ENCODE assay signal across 8 cellular contexts in the genomic region with DNA sequence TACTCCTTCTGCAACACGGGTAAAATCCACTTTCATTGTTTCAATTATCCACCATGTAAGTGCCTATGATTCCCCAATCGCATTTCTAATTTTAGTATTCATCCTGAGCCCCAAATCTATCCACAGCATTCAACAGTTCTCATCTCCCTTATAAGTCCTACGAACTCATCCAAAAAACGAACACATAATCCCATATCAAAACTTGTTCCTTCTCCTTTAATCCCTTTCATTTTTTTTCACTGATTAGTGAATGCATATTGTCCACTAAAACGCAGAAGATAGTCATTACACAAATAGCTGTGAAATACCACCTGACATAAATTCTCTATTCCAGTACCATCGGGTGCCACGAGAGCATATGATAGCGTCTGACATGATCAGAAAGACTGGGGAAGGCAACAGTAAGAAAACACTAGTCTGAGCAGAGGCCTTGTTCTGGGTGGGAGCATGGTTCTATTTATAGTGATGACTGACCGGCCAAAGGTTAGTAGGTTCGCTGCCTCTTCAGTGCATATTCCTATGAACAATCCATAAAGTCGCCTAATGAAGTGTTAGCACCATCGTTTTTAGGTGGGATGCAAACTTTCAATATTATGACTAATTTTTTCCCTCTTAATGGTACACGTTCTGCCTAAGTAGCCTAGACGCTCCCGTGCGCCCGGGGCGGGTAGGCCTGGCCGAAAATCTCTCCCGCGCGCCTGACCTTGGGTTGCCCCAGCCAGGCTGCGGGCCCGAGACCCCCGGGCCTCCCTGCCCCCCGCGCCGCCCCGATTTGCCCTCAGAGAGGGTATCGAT. TPM values are rescaled to one million over a fixed set of nuclear protein-coding genes. Genes with fewer than 3 reads are reported as not detected.
A peak's percentile ranks its signal among the peaks of the same experiment; 100 is the strongest.
DNase-seq lines count a peak whose midpoint lies in the region; ATAC-seq, FAIRE-seq and TF ChIP-seq lines count a peak whose summit lies in the region.

No MANE protein-coding gene starts in this region.

- H3K9ac ChIP-seq in H1 (replicated peaks in 1 of 4; ENCODE audit: extremely low read depth in 1 of 4, low read depth in 3 of 4, low read length in 3 of 4): peak overlapping the region; percentile 74 to 100 (median 91)

- WGBS in H1 (ENCODE audit: extremely low coverage in 1 of 2, insufficient coverage in 1 of 2, insufficient read length in 1 of 2, insufficient replicate concordance in 2 of 2, low coverage in 1 of 2, low lambda C conversion rate in 2 of 2, missing lambda C conversion rate in 1 of 2), 2 experiments: 15 to 100% methylated on average over 2 to 29 of the region's 30 CpGs
- WGBS in suprapubic skin: 3% methylated on average over 27 of the region's 30 CpGs

- peaks cover 8% of the 10 kb centered on the region; the same call in 1 of the 2 replicates for H3K79me1 ChIP-seq in H1 (ENCODE audit: low read depth, low read length)

- H4K20me1 ChIP-seq in DOHH2 (ENCODE audit: control insufficient read depth, insufficient read depth, low read depth, low read length): 0 out of 2 replicates have a peak, but pooled peaks cover 7% of the 10 kb centered on the region
- H4K20me1 ChIP-seq in H1 (replicated peaks in 1 of 2; ENCODE audit: control insufficient read depth in 1 of 2, insufficient read depth in 2 of 2, low read length in 2 of 2): peaks cover 0 to 3% of the 10 kb centered on the region in 2 experiments

- no peak overlapping the region for H3K18ac ChIP-seq in H1 (ENCODE audit: extremely low read depth, low read length)

- H3K56ac ChIP-seq in H1 (replicated peaks; ENCODE audit: insufficient read length, low read depth, low read length): peak overlapping the region; percentile 14

- peaks cover 46% of the 10 kb centered on the region for H3K4me1 ChIP-seq in DOHH2 (ENCODE audit: control insufficient read depth, low read length)
- peaks cover 0 to 8% (median 0%) of the 10 kb centered on the region in 4 experiments; a peak in 2 of 7 replicates for H3K4me1 ChIP-seq in H1 (replicated peaks in 1 of 4; ENCODE audit: control insufficient read depth in 3 of 4, insufficient read depth in 4 of 4, low read length in 3 of 4)
- peaks cover 38% of the 10 kb centered on the region for H3K4me1 ChIP-seq in suprapubic skin

- no peak overlapping the region for H4K91ac ChIP-seq in H1 (replicated peaks; ENCODE audit: insufficient read length, low read length)

- ATAC-seq in GM21360 (IDR thresholded peaks at IDR 0.05; ENCODE audit: unreplicated experiment) (peak; percentile 10), HG03095 (IDR thresholded peaks at IDR 0.05; ENCODE audit: unreplicated experiment) (no peak)

- H3F3A ChIP-seq in DOHH2 (ENCODE audit: control insufficient read depth, insufficient read depth): peaks cover 6% of the 10 kb centered on the region; the same call in 1 of the 2 replicates

- no peak overlapping the region for H3K23ac ChIP-seq in H1 (ENCODE audit: insufficient read length)

- CTCF ChIA-PET in H1 (lab: Charles Lee; ENCODE audit: partially characterized antibody): interaction anchor here (0.7 to 1.8 kb wide), 5 partner anchors 26 to 128 kb away, joined by 3 to 10 read pairs (median 4); no protein-coding TSS in a partner anchor

- H3K27me3 ChIP-seq in DOHH2 (ENCODE audit: control insufficient read depth, low read length) (no peaks in the 10 kb centered on the region), H1 (replicated peaks in 1 of 4; ENCODE audit: control insufficient read depth in 3 of 4, extremely low read depth in 1 of 4, insufficient read depth in 3 of 4, low read length in 3 of 4) (no peaks in the 10 kb centered on the region), suprapubic skin (no peaks in the 10 kb centered on the region)

- H3K79me2 ChIP-seq in DOHH2 (ENCODE audit: control insufficient read depth, low read length): peaks cover 93% of the 10 kb centered on the region
- peaks cover 6 to 78% of the 10 kb centered on the region in 2 experiments for H3K79me2 ChIP-seq in H1 (ENCODE audit: control insufficient read depth in 1 of 2, insufficient read depth in 2 of 2, low read length in 2 of 2)

- no peak overlapping the region for H2BK5ac ChIP-seq in H1 (ENCODE audit: low read depth, low read length)

- POLR2A ChIA-PET in H1 (lab: Charles Lee; ENCODE audit: partially characterized antibody): interaction anchor here (0.6 to 3.2 kb wide), 13 partner anchors 9 to 264 kb away, joined by 3 to 31 read pairs (median 5); a partner anchor contains a TSS

- H3K27ac ChIP-seq in DOHH2 (ENCODE audit: low read depth, low read length) (peak overlapping the region; percentile 95), H1 (ENCODE audit: low read depth, low read length) (peak overlapping the region; percentile 43; the same call in 1 of the 2 replicates), suprapubic skin (peak overlapping the region; percentile 99)

- FAIRE-seq in H1 (lab: Jason Lieb, UNC): no peak

- no peak overlapping the region for H2BK120ac ChIP-seq in H1 (replicated peaks; ENCODE audit: low read depth, low read length)

- TF ChIP-seq EP300 in H1 (IDR thresholded peaks at IDR 0.05; ENCODE audit: borderline replicate concordance in 1 of 2, low read depth in 2 of 2, low read length in 2 of 2) (no peak), suprapubic skin (IDR thresholded peaks at IDR 0.05) (no peak)

- TF ChIP-seq POLR2A in H1 (IDR thresholded peaks at IDR 0.05; ENCODE audit: control extremely low read depth in 1 of 2, low read depth in 2 of 2, low read length in 2 of 2): no peak
- no peak for TF ChIP-seq POLR2A in suprapubic skin (IDR thresholded peaks at IDR 0.05)

- TF ChIP-seq RAD21 in H1 (IDR thresholded peaks at IDR 0.05 in 1 of 2, conservative IDR thresholded peaks at IDR 0.05 in 1 of 2; ENCODE audit: low read depth in 2 of 2, low read length in 2 of 2): no peak

- no peak overlapping the region for H2AFZ ChIP-seq in H1 (ENCODE audit: low read length)

- H2BK12ac ChIP-seq in H1 (ENCODE audit: low read depth, low read length): no peak overlapping the region

- no peak overlapping the region for H3K4ac ChIP-seq in H1 (replicated peaks; ENCODE audit: insufficient read length, low read depth, low read length)

- H3K9me3 ChIP-seq in DOHH2 (ENCODE audit: control insufficient read depth, insufficient read depth, low read length) (no peaks in the 10 kb centered on the region), H1 (ENCODE audit: insufficient read depth in 2 of 2, low read depth in 1 of 2, low read length in 1 of 2) (no peaks in the 10 kb centered on the region), suprapubic skin (no peaks in the 10 kb centered on the region)

- no peak overlapping the region for H3K14ac ChIP-seq in H1 (ENCODE audit: insufficient read length)

- TF ChIP-seq CTCF in DOHH2 (IDR thresholded peaks at IDR 0.05; ENCODE audit: low read depth, low read length, poor library complexity, severe bottlenecking) (no peak), WI38 (IDR thresholded peaks at IDR 0.05; ENCODE audit: low read depth, low read length) (no peak), H1 (IDR thresholded peaks at IDR 0.05; ENCODE audit: control extremely low read depth in 1 of 3, insufficient read depth in 1 of 3, low read depth in 1 of 3, low read length in 3 of 3) (no peak), suprapubic skin (IDR thresholded peaks at IDR 0.05) (no peak)

- H3K23me2 ChIP-seq in H1 (ENCODE audit: low read depth, low read length): 0 out of 2 replicates have a peak, but pooled peaks cover 2% of the 10 kb centered on the region

- H3K36me3 ChIP-seq in DOHH2 (ENCODE audit: control insufficient read depth, low read length): peaks cover 55% of the 10 kb centered on the region
- H3K36me3 ChIP-seq in H1 (ENCODE audit: control insufficient read depth in 2 of 4, insufficient read depth in 4 of 4, low read length in 3 of 4): peaks cover 2 to 9% (median 4%) of the 10 kb centered on the region in 4 experiments; a peak in 4 of 8 replicates
- peaks cover 17% of the 10 kb centered on the region for H3K36me3 ChIP-seq in suprapubic skin

- no peaks in the 10 kb centered on the region for H3K9me2 ChIP-seq in DOHH2 (replicated peaks; ENCODE audit: control insufficient read depth, low read length)

- H2AK5ac ChIP-seq in H1 (ENCODE audit: low read depth, low read length): no peak overlapping the region

- no peak overlapping the region for H2BK15ac ChIP-seq in H1 (ENCODE audit: low read length)

- H2BK20ac ChIP-seq in H1 (ENCODE audit: low read length): no peak overlapping the region

- H3K4me3 ChIP-seq in DOHH2 (ENCODE audit: low read length): peak overlapping the region; percentile 98
- H3K4me3 ChIP-seq in WI38 (ENCODE audit: low read depth, low read length): peak overlapping the region; percentile 90
- peak overlapping the region; percentile 64 to 97 (median 90) for H3K4me3 ChIP-seq in H1 (ENCODE audit: extremely low read depth in 1 of 4, insufficient read depth in 2 of 4, low read depth in 3 of 4, low read length in 4 of 4)
- peak overlapping the region; percentile 97 for H3K4me3 ChIP-seq in suprapubic skin

- DNase-seq in HuH-7 (ENCODE audit: low spot score) (peak; percentile 10), H1 (ENCODE audit: low read depth in 1 of 2, low spot score in 2 of 2) (no peak), midbrain (lab: John Stamatoyannopoulos, UW) (peak; percentile 56), suprapubic skin (ENCODE audit: low spot score in 2 of 2) (no peak)

- peak overlapping the region; percentile 84 for H3K4me2 ChIP-seq in DOHH2 (ENCODE audit: low read length)
- peak overlapping the region; percentile 28 to 75 for H3K4me2 ChIP-seq in H1 (ENCODE audit: insufficient read depth in 1 of 2, low read depth in 2 of 2, low read length in 2 of 2)

- no peak overlapping the region for H4K8ac ChIP-seq in H1 (ENCODE audit: extremely low read depth, insufficient read depth, low read length)

- H4K5ac ChIP-seq in H1 (ENCODE audit: insufficient read length, low read depth, low read length): no peak overlapping the region

RNA-seq across cellular contexts. Expression of a gene that starts 0.6 kb away (rescaled TPM):
- total RNA-seq in H1 (2021; fragmentation: NEBNext Ultra II Directional; extraction: Animal tissue kit (Norgen Biotek cat#: 25700)): 131 and 135 TPM in 2 replicates
- polyA plus RNA-seq in H1 (2011; rRNA removed): 99.6 and 240 TPM in 2 replicates
- 183 TPM for polyA plus RNA-seq in H1 (2011; cell fraction: cytosol; rRNA removed)
- polyA plus RNA-seq in H1 (2011; cell fraction: nucleus; rRNA removed): 21.8 TPM
- polyA plus RNA-seq in H1 (2012, experiment 1 of 2): 151 to 192 TPM (median 180 TPM) in 4 replicates
- polyA plus RNA-seq in H1 (2012, experiment 2 of 2): 210 TPM
- polyA plus RNA-seq in H1 (2013, experiment 1 of 2): 273 TPM
- 292 TPM for polyA plus RNA-seq in H1 (2013, experiment 2 of 2)
- 26.7 and 28.6 TPM in 2 replicates for polyA minus RNA-seq in H1 (2011; rRNA and poly(A)+ RNA removed)
- 23.0 TPM for polyA minus RNA-seq in H1 (2011; cell fraction: cytosol; rRNA and poly(A)+ RNA removed)
- polyA minus RNA-seq in H1 (2011; cell fraction: nucleus; rRNA and poly(A)+ RNA removed): 15.4 TPM
- 10 to 100 TPM; 45.5 to 66.5 (median 55.1) TPM for total RNA-seq in suprapubic skin

RNA-seq across cellular contexts. Expression of a gene that starts 0.7 kb away (rescaled TPM):
- 22.2 and 22.8 TPM in 2 replicates for total RNA-seq in H1 (2021; fragmentation: NEBNext Ultra II Directional; extraction: Animal tissue kit (Norgen Biotek cat#: 25700))
- polyA plus RNA-seq in H1 (2011; rRNA removed): 3.2 and 5.2 TPM in 2 replicates
- 9.2 TPM for polyA plus RNA-seq in H1 (2011; cell fraction: cytosol; rRNA removed)
- 4.4 TPM for polyA plus RNA-seq in H1 (2011; cell fraction: nucleus; rRNA removed)
- 5.0 to 13.1 TPM (median 7.4 TPM) in 4 replicates for polyA plus RNA-seq in H1 (2012, experiment 1 of 2)
- polyA plus RNA-seq in H1 (2012, experiment 2 of 2): 0.70 TPM
- polyA plus RNA-seq in H1 (2013, experiment 1 of 2): 11.1 TPM
- polyA plus RNA-seq in H1 (2013, experiment 2 of 2): 10.5 TPM
- 15.9 and 35.0 TPM in 2 replicates for polyA minus RNA-seq in H1 (2011; rRNA and poly(A)+ RNA removed)
- 18.6 TPM for polyA minus RNA-seq in H1 (2011; cell fraction: cytosol; rRNA and poly(A)+ RNA removed)
- 15.4 TPM for polyA minus RNA-seq in H1 (2011; cell fraction: nucleus; rRNA and poly(A)+ RNA removed)
- total RNA-seq in suprapubic skin: 10 to 100 TPM; 11.8 to 20.7 (median 17.9) TPM

Comparison
In these comparisons a context has a peak if more than half of its experiments do, and no peak if none do; other contexts are left out.
1. H3K27ac ChIP-seq: peak in every context shown above with its lines; median percentile 99 in suprapubic skin; 95 in DOHH2; 43 in H1.
2. DNase-seq: peak in HuH-7 (single experiment) and midbrain (single experiment); none in H1 (0 of 2) and suprapubic skin (0 of 2).
3. Peak in every context shown above with its lines, with median percentiles within 50 percentile points of each other: H3K4me3 ChIP-seq.